18 cellular contexts compared by ENCODE assay signal in genomic region chr7:142451817-142452216, GRCh38.
DNase-seq lines count a peak whose midpoint lies in the region; ATAC-seq and TF ChIP-seq lines count a peak whose summit lies in the region.
"Had no signal": no experiment of that assay in that cellular context is flagged by ENCODE, and none has a peak within 500 bp of the region (broad histone marks: within the 10 kb centered on the region; RNA-seq: fewer than 3 reads in every experiment).

No MANE protein-coding gene starts in this region.

- H3F3A ChIP-seq in smooth muscle cell (ENCODE audit: low read depth) = no peaks in the 10 kb centered on the region

- H3K36me3 Mint-ChIP-seq in activated naive CD4-positive, alpha-beta T cell treated with anti-CD3 and anti-CD28 coated beads, Interleukin-2, amount 50 U/mL, for 24 hours = no peaks in the 10 kb centered on the region
- H3K36me3 Mint-ChIP-seq: CD8-positive, alpha-beta T cell; IgD-negative memory B cell had no signal

- 85% methylated on average over 4 of the region's 4 CpGs for WGBS in smooth muscle cell (ENCODE audit: low lambda C conversion rate)

- DNase-seq in activated naive CD4-positive, alpha-beta T cell treated with Interleukin-2 at 50 U/mL for 16 hours = no peak
- DNase-seq in mucosa of descending colon (no peak), upper lobe of right lung (no peak), smooth muscle cell (lab: John Stamatoyannopoulos, UW; ENCODE audit: unreplicated experiment) (no peak)
- DNase-seq: 8988T; AML-193; C1 segment of cervical spinal cord; CD8-positive, alpha-beta T cell; COR-L47; GF-D8; GOT3; H9; KG1 had no signal

- H3K27me3 Mint-ChIP-seq in activated naive CD4-positive, alpha-beta T cell treated with anti-CD3 and anti-CD28 coated beads, Interleukin-2, amount 50 U/mL, for 24 hours = no peaks in the 10 kb centered on the region

- H3K9me3 ChIP-seq in KOPT-K1 (ENCODE audit: insufficient read depth, low read length, poor library complexity, severe bottlenecking) (no peaks in the 10 kb centered on the region), mucosa of descending colon (no peaks in the 10 kb centered on the region), upper lobe of right lung (no peaks in the 10 kb centered on the region), smooth muscle cell (replicated peaks; ENCODE audit: low read depth) (no peaks in the 10 kb centered on the region)

- no peak overlapping the region for H3K4me2 ChIP-seq in smooth muscle cell

- no peaks in the 10 kb centered on the region for H3K36me3 ChIP-seq in KOPT-K1 (ENCODE audit: insufficient read depth, low read length)
- no peaks in the 10 kb centered on the region for H3K36me3 ChIP-seq in mucosa of descending colon (ENCODE audit: low read depth)
- H3K36me3 ChIP-seq in upper lobe of right lung = no peaks in the 10 kb centered on the region
- no peaks in the 10 kb centered on the region for H3K36me3 ChIP-seq in smooth muscle cell (ENCODE audit: low read depth)

- H3K27me3 ChIP-seq in upper lobe of right lung (no peaks in the 10 kb centered on the region), smooth muscle cell (ENCODE audit: low read depth) (no peaks in the 10 kb centered on the region)

- peaks cover 34% of the 10 kb centered on the region for H3K4me1 Mint-ChIP-seq in activated naive CD4-positive, alpha-beta T cell treated with anti-CD3 and anti-CD28 coated beads, Interleukin-2, amount 50 U/mL, for 24 hours
- H3K4me1 Mint-ChIP-seq: IgD-negative memory B cell had no signal

- H3K27ac ChIP-seq in KOPT-K1 (ENCODE audit: low read depth, low read length, poor library complexity, severe bottlenecking) (peak overlapping the region; percentile 35), upper lobe of right lung (no peak overlapping the region), smooth muscle cell (ENCODE audit: low read depth) (no peak overlapping the region)

- no peak overlapping the region for H3K4me3 Mint-ChIP-seq in activated naive CD4-positive, alpha-beta T cell treated with anti-CD3 and anti-CD28 coated beads, Interleukin-2, amount 50 U/mL, for 24 hours
- H3K4me3 Mint-ChIP-seq: H9, IgD-negative memory B cell had no signal

- H4K20me1 ChIP-seq in smooth muscle cell (ENCODE audit: low read depth) = no peaks in the 10 kb centered on the region

- no peak overlapping the region for H2AFZ ChIP-seq in smooth muscle cell (ENCODE audit: low read depth)

- peak overlapping the region; percentile 13 for H3K27ac Mint-ChIP-seq in activated naive CD4-positive, alpha-beta T cell treated with anti-CD3 and anti-CD28 coated beads, Interleukin-2, amount 50 U/mL, for 24 hours
- H3K27ac Mint-ChIP-seq: H9, IgD-negative memory B cell had no signal

- intact Hi-C loops in mucosa of descending colon (cut with DNase I, micrococcal nuclease) = no loop called here
- intact Hi-C loops in upper lobe of right lung (cut with DNase I) = no loop called here

- ATAC-seq in mucosa of descending colon (peak; percentile 65), upper lobe of right lung (peak; percentile 29), GM21576 (IDR thresholded peaks at IDR 0.05; ENCODE audit: unreplicated experiment) (no peak), HG02885 (IDR thresholded peaks at IDR 0.05; ENCODE audit: poor library complexity, unreplicated experiment) (no peak)
- ATAC-seq: CD8-positive, alpha-beta T cell had no signal

- no peaks in the 10 kb centered on the region for H3K4me1 ChIP-seq in mucosa of descending colon (ENCODE audit: low read depth)
- H3K4me1 ChIP-seq in upper lobe of right lung = no peaks in the 10 kb centered on the region
- H3K4me1 ChIP-seq in smooth muscle cell (ENCODE audit: low read depth) = no peaks in the 10 kb centered on the region

- TF ChIP-seq CTCF in mucosa of descending colon (IDR thresholded peaks at IDR 0.05) (no peak), upper lobe of right lung (IDR thresholded peaks at IDR 0.05) (no peak), smooth muscle cell (IDR thresholded peaks at IDR 0.05; ENCODE audit: borderline replicate concordance, insufficient read depth, poor library complexity, severe bottlenecking) (no peak)

- no peak overlapping the region for H3K9ac ChIP-seq in smooth muscle cell (ENCODE audit: low read depth)

- H3K4me3 ChIP-seq in mucosa of descending colon (no peak overlapping the region), upper lobe of right lung (no peak overlapping the region), smooth muscle cell (no peak overlapping the region)

- no peaks in the 10 kb centered on the region for H3K9me3 Mint-ChIP-seq in activated naive CD4-positive, alpha-beta T cell treated with anti-CD3 and anti-CD28 coated beads, Interleukin-2, amount 50 U/mL, for 24 hours
- H3K9me3 Mint-ChIP-seq: CD8-positive, alpha-beta T cell; H9 had no signal

- H3K79me2 ChIP-seq in smooth muscle cell (ENCODE audit: low read depth) = no peaks in the 10 kb centered on the region

Comparison
In these comparisons a context has a peak if more than half of its experiments do, and no peak if none do; other contexts are left out.
1. ATAC-seq: peak in mucosa of descending colon (single experiment) and upper lobe of right lung (single experiment); none in GM21576 (single experiment) and HG02885 (single experiment).